Comparison of ENCODE assay signal across 27 cellular contexts in the genomic region with DNA sequence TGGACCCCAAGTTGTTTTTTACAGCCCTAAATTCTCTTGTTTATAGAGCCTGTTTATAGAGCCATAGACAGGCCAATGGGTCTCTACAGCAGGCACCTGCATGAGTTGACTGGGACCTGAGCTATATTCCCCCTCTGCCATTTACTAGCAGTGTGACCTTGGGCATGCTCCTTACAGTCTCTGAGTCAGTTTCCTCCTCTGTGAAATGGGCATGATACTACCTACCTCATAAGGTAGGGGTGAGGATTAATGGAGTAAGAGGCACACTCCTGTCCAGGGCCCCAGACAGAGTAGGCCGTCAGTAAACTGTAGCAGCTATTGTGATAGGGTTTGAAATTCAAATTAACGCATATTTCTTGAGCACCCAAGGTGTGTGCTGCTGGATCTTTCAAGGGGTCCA.
DNase-seq lines count a peak whose midpoint lies in the region; ATAC-seq, FAIRE-seq and TF ChIP-seq lines count a peak whose summit lies in the region.
"Had no signal": no experiment of that assay in that cellular context is flagged by ENCODE, and none has a peak within 500 bp of the region (broad histone marks: within the 10 kb centered on the region; RNA-seq: fewer than 3 reads in every experiment).

No MANE protein-coding gene starts in this region.

- peaks cover 39% of the 10 kb centered on the region for H3K4me1 ChIP-seq in Caco-2
- peaks cover 24% of the 10 kb centered on the region for H3K4me1 ChIP-seq in RWPE2 (ENCODE audit: insufficient read depth, poor library complexity, severe bottlenecking)
- peaks cover 2 to 5% (median 3%) of the 10 kb centered on the region in 4 donors for H3K4me1 ChIP-seq in liver (ENCODE audit: control insufficient read depth in 4 of 4, insufficient read depth in 4 of 4, low read length in 3 of 4)
- peaks cover 12 to 16% of the 10 kb centered on the region in 2 donors for H3K4me1 ChIP-seq in small intestine (ENCODE audit: control insufficient read depth in 2 of 2, insufficient read depth in 1 of 2, low read depth in 1 of 2, low read length in 1 of 2)

- no peak for FAIRE-seq in small intestine (lab: Jason Lieb, UNC)
- FAIRE-seq: GM12878 had no signal

- peak overlapping the region; percentile 81 for H3K27ac Mint-ChIP-seq in Caco-2 (ENCODE audit: unreplicated experiment)
- no peak overlapping the region for H3K27ac Mint-ChIP-seq in T-helper 2 cell treated with Interferon-gamma antibody and Interleukin-4, amounts not matched to agents 5 μg/mL and 100 μg/mL, for 36 hours
- H3K27ac Mint-ChIP-seq: activated naive CD8-positive, alpha-beta T cell treated with anti-CD3 and anti-CD28 coated beads for 36 hours; activated T-helper 2 cell treated with anti-CD3 and anti-CD28 coated beads, Interferon-gamma antibody, Interleukin-2, Interleukin-4, amounts not matched to agents 10 μg/mL and 5 μg/mL and 100 μg/mL, durations not matched to agents 14 hours and 24 hours and 36 hours; neural progenitor cell had no signal

- POLR2A ChIA-PET in Caco-2 (lab: Charles Lee) = no interaction called here

- H3K27ac ChIP-seq in RWPE2 (ENCODE audit: poor library complexity, severe bottlenecking) (peak overlapping the region; percentile 95), liver (ENCODE audit: low read depth in 1 of 2, low read length in 2 of 2) (peak overlapping the region; percentile 8 to 16), small intestine (ENCODE audit: low read depth in 1 of 2, low read length in 1 of 2) (peak overlapping the region; percentile 6 to 51)
- H3K27ac ChIP-seq: foreskin keratinocyte, HL-60, neural progenitor cell had no signal

- peaks cover 5% of the 10 kb centered on the region; the same call in 1 of the 2 replicates for H3K36me3 ChIP-seq in Caco-2 (ENCODE audit: control insufficient read depth, insufficient read depth, low read length)
- no peaks in the 10 kb centered on the region for H3K36me3 ChIP-seq in RWPE2 (ENCODE audit: low read depth)
- peaks cover 1 to 4% (median 3%) of the 10 kb centered on the region in 4 donors for H3K36me3 ChIP-seq in liver (ENCODE audit: control insufficient read depth in 4 of 4, insufficient read depth in 3 of 4, low read depth in 1 of 4, low read length in 3 of 4)
- H3K36me3 ChIP-seq in small intestine (ENCODE audit: control insufficient read depth in 2 of 2, insufficient read depth in 2 of 2, low read length in 2 of 2) = no peaks in the 10 kb centered on the region
- H3K36me3 ChIP-seq: ascending aorta, neural progenitor cell, sigmoid colon had no signal

- WGBS in liver = 97% methylated on average over 2 of the region's 2 CpGs
- WGBS in small intestine, 3 donors = 95 to 97% (median 97%) methylated on average over 2 of the region's 2 CpGs

- no peaks in the 10 kb centered on the region for H3K9me3 Mint-ChIP-seq in Caco-2 (ENCODE audit: unreplicated experiment)
- peaks cover 3% of the 10 kb centered on the region for H3K9me3 Mint-ChIP-seq in T-helper 2 cell treated with Interferon-gamma antibody and Interleukin-4, amounts not matched to agents 5 μg/mL and 100 μg/mL, for 36 hours
- H3K9me3 Mint-ChIP-seq: activated T-helper 2 cell treated with anti-CD3 and anti-CD28 coated beads, Interferon-gamma antibody, Interleukin-2, Interleukin-4, amounts not matched to agents 10 μg/mL and 5 μg/mL and 100 μg/mL, durations not matched to agents 14 hours and 24 hours and 36 hours; neural progenitor cell had no signal

- CTCF ChIA-PET in Caco-2 (lab: Charles Lee) = interaction anchor here (1.3 kb wide), 1 partner anchor 14 kb away, joined by 4 read pairs; no protein-coding TSS in a partner anchor

- TF ChIP-seq CTCF in Caco-2 (IDR thresholded peaks at IDR 0.05; ENCODE audit: insufficient read depth in 1 of 2, low read depth in 1 of 2, low read length in 1 of 2, severe bottlenecking in 1 of 2, unreplicated experiment in 1 of 2) = no peak
- no peak for TF ChIP-seq CTCF in RWPE2 (IDR thresholded peaks at IDR 0.05; ENCODE audit: poor library complexity, severe bottlenecking)
- TF ChIP-seq CTCF in liver (IDR thresholded peaks at IDR 0.05; ENCODE audit: low read depth, low read length, missing input control) = no peak

- no peak for TF ChIP-seq RAD21 in liver (IDR thresholded peaks at IDR 0.05)

- no peak for ATAC-seq in RWPE2 (ENCODE audit: low read depth)
- ATAC-seq in HG03175 (IDR thresholded peaks at IDR 0.05; ENCODE audit: unreplicated experiment) = no peak
- ATAC-seq: GM12878; stimulated activated naive CD8-positive, alpha-beta T cell treated with anti-CD3 and anti-CD28 coated beads, Interleukin-15, amount 100 ng/mL, for 72 hours had no signal

- H3K4me3 ChIP-seq in Caco-2 (ENCODE audit: low read depth, low read length) = no peak overlapping the region
- no peak overlapping the region for H3K4me3 ChIP-seq in RWPE2 (ENCODE audit: severe bottlenecking)
- H3K4me3 ChIP-seq in liver (ENCODE audit: low read depth in 1 of 3, low read length in 3 of 3) = no peak overlapping the region
- no peak overlapping the region for H3K4me3 ChIP-seq in small intestine (ENCODE audit: low read depth in 1 of 2, low read length in 2 of 2)
- H3K4me3 ChIP-seq: ascending aorta; BLaER1 treated with 17β-estradiol and CSF1 and Interleukin-3, amounts not matched to agents 10 nM and 100 nM; GM12878; neural progenitor cell; sigmoid colon; upper lobe of left lung had no signal

- H3K27me3 ChIP-seq in Caco-2 (replicated peaks; ENCODE audit: control insufficient read depth, insufficient read depth, low read length) = no peaks in the 10 kb centered on the region
- H3K27me3 ChIP-seq in RWPE2 (ENCODE audit: insufficient read depth, poor library complexity, severe bottlenecking) = no peaks in the 10 kb centered on the region
- no peaks in the 10 kb centered on the region for H3K27me3 ChIP-seq in liver (ENCODE audit: control insufficient read depth in 4 of 4, insufficient read depth in 4 of 4, low read length in 3 of 4)
- H3K27me3 ChIP-seq in small intestine (ENCODE audit: control insufficient read depth in 2 of 2, insufficient read depth in 2 of 2, low read length in 2 of 2) = no peaks in the 10 kb centered on the region
- H3K27me3 ChIP-seq: ascending aorta, foreskin keratinocyte, neural progenitor cell, sigmoid colon, upper lobe of left lung had no signal

- H3K9ac ChIP-seq in liver (ENCODE audit: low read depth in 1 of 2, low read length in 2 of 2) = no peak overlapping the region
- H3K9ac ChIP-seq: neural progenitor cell had no signal

- H3K9me3 ChIP-seq in Caco-2 (no peaks in the 10 kb centered on the region), RWPE2 (ENCODE audit: severe bottlenecking) (no peaks in the 10 kb centered on the region), liver (ENCODE audit: control insufficient read depth in 4 of 4, low read length in 3 of 4) (no peaks in the 10 kb centered on the region), small intestine (ENCODE audit: control insufficient read depth, low read depth) (no peaks in the 10 kb centered on the region)
- H3K9me3 ChIP-seq: ascending aorta, sigmoid colon, upper lobe of left lung had no signal

- peaks cover 38% of the 10 kb centered on the region for H3K4me1 Mint-ChIP-seq in Caco-2 (ENCODE audit: low read depth, unreplicated experiment)
- H3K4me1 Mint-ChIP-seq in T-helper 2 cell treated with Interferon-gamma antibody and Interleukin-4, amounts not matched to agents 5 μg/mL and 100 μg/mL, for 36 hours (ENCODE audit: low read depth) = no peaks in the 10 kb centered on the region

- H3K27me3 Mint-ChIP-seq in Caco-2 (ENCODE audit: insufficient read depth, unreplicated experiment) = no peaks in the 10 kb centered on the region
- peaks cover 2% of the 10 kb centered on the region for H3K27me3 Mint-ChIP-seq in T-helper 2 cell treated with Interferon-gamma antibody and Interleukin-4, amounts not matched to agents 5 μg/mL and 100 μg/mL, for 36 hours (ENCODE audit: low read depth)
- H3K27me3 Mint-ChIP-seq: activated naive CD8-positive, alpha-beta T cell treated with anti-CD3 and anti-CD28 coated beads for 36 hours; central memory CD8-positive, alpha-beta T cell; stimulated activated naive CD8-positive, alpha-beta T cell treated with anti-CD3 and anti-CD28 coated beads, Interleukin-15, amount 100 ng/mL, for 72 hours had no signal

- H3K4me3 Mint-ChIP-seq in Caco-2 (ENCODE audit: unreplicated experiment) = peak overlapping the region; percentile 28
- no peak overlapping the region for H3K4me3 Mint-ChIP-seq in T-helper 2 cell treated with Interferon-gamma antibody and Interleukin-4, amounts not matched to agents 5 μg/mL and 100 μg/mL, for 36 hours
- H3K4me3 Mint-ChIP-seq: activated naive CD8-positive, alpha-beta T cell treated with anti-CD3 and anti-CD28 coated beads for 36 hours; central memory CD8-positive, alpha-beta T cell; neural progenitor cell; stimulated activated naive CD8-positive, alpha-beta T cell treated with anti-CD3 and anti-CD28 coated beads, Interleukin-15, amount 100 ng/mL, for 72 hours had no signal

- no TSS peak for BruUV-seq in Caco-2 (replicated peaks; lab: Mats Ljungman, UMichigan)

- intact Hi-C loops in Caco-2 (cut with micrococcal nuclease; ENCODE audit: unreplicated experiment) = loop anchor here (5.0 kb wide), 1 partner anchor 136 kb away; a partner anchor contains a TSS

- DNase-seq in Caco-2 (no peak), RWPE2 (ENCODE audit: low spot score) (no peak), small intestine (no peak), COR-L47 (lab: John Stamatoyannopoulos, UW) (no peak), kidney tubule cell (ENCODE audit: low spot score) (no peak)
- DNase-seq in T-helper 2 cell treated with Interferon-gamma antibody and Interleukin-4, amounts not matched to agents 5 μg/mL and 100 μg/mL, for 36 hours (ENCODE audit: low spot score) = no peak
- DNase-seq: activated CD4-positive, alpha-beta T cell treated with anti-CD3 and anti-CD28 coated beads, Interleukin-2, amount 50 U/mL, for 48 hours; activated CD4-positive, CD25-positive, alpha-beta regulatory T cell; activated CD8-positive, alpha-beta memory T cell treated with anti-CD3 and anti-CD28 coated beads, Interleukin-2, amount 50 U/mL, for 48 hours; activated naive CD8-positive, alpha-beta T cell treated with anti-CD3 and anti-CD28 coated beads for 36 hours; foreskin keratinocyte; NCI-H1092 treated with DMSO at 0.1 percent for 48 hours; NCI-H1930; NCI-H226; Right ventricle myocardium superior; stimulated activated naive CD8-positive, alpha-beta T cell treated with anti-CD3 and anti-CD28 coated beads, Interleukin-15, amount 100 ng/mL, for 72 hours had no signal

- H3K36me3 Mint-ChIP-seq in Caco-2 (ENCODE audit: insufficient read depth, unreplicated experiment) = peaks cover 50% of the 10 kb centered on the region
- no peaks in the 10 kb centered on the region for H3K36me3 Mint-ChIP-seq in T-helper 2 cell treated with Interferon-gamma antibody and Interleukin-4, amounts not matched to agents 5 μg/mL and 100 μg/mL, for 36 hours (ENCODE audit: low read depth)

TF ChIP-seq in liver, 16 proteins besides CTCF, POLR2A, EP300 and RAD21 (continues in another document):
- no peak for TF ChIP-seq NR2F2 (IDR thresholded peaks at IDR 0.05)
- no peak for TF ChIP-seq HNF4A (conservative IDR thresholded peaks at IDR 0.05)

Comparison
In these comparisons a context has a peak if more than half of its experiments do, and no peak if none do; other contexts are left out.
1. H3K27ac ChIP-seq: peak in every context shown above with its lines; median percentile 95 in RWPE2; 28 in small intestine; 12 in liver.